ENCODE assay signal across 1 cellular context in genomic region chr7:43785425-43785824, GRCh38.
TF ChIP-seq lines count a peak whose summit lies in the region.

No MANE protein-coding gene starts in this region.

TF ChIP-seq in WTC11, 78 proteins besides CTCF, POLR2A, EP300 and RAD21 (continued from another document):
- TF ChIP-seq MXD4 (CRISPR knock-in tag; IDR thresholded peaks at IDR 0.05; ENCODE audit: borderline replicate concordance) (no peak), E2F4 (CRISPR knock-in tag; IDR thresholded peaks at IDR 0.05; ENCODE audit: borderline replicate concordance, low read depth) (no peak), ESRRA (CRISPR knock-in tag; IDR thresholded peaks at IDR 0.05; ENCODE audit: borderline replicate concordance) (no peak)
- TF ChIP-seq, protein P1, sequence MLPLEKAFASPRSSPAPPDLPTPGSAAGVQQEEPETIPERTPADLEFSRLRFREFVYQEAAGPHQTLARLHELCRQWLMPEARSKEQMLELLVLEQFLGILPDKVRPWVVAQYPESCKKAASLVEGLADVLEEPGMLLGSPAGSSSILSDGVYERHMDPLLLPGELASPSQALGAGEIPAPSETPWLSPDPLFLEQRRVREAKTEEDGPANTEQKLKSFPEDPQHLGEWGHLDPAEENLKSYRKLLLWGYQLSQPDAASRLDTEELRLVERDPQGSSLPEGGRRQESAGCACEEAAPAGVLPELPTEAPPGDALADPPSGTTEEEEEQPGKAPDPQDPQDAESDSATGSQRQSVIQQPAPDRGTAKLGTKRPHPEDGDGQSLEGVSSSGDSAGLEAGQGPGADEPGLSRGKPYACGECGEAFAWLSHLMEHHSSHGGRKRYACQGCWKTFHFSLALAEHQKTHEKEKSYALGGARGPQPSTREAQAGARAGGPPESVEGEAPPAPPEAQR (CRISPR knock-in tag; IDR thresholded peaks at IDR 0.05): no peak
